21 cellular contexts compared by ENCODE assay signal in genomic region chr2:136217990-136218389, GRCh38.
DNase-seq lines count a peak whose midpoint lies in the region; ATAC-seq and TF ChIP-seq lines count a peak whose summit lies in the region.
"Had no signal": no experiment of that assay in that cellular context is flagged by ENCODE, and none has a peak within 500 bp of the region (broad histone marks: within the 10 kb centered on the region; RNA-seq: fewer than 3 reads in every experiment).

No MANE protein-coding gene starts in this region.

- no peak for TF ChIP-seq CTCF in natural killer cell (IDR thresholded peaks at IDR 0.05)
- no peak for TF ChIP-seq CTCF in prostate gland (IDR thresholded peaks at IDR 0.05)
- no peak for TF ChIP-seq CTCF in type B pancreatic cell (conservative IDR thresholded peaks at IDR 0.05)

- no peak overlapping the region for H3K4me3 Mint-ChIP-seq in natural killer cell
- H3K4me3 Mint-ChIP-seq in type B pancreatic cell = no peak overlapping the region

- no peaks in the 10 kb centered on the region for H3K27me3 ChIP-seq in prostate gland (replicated peaks; ENCODE audit: insufficient read depth)
- H3K27me3 ChIP-seq: adrenal gland, breast epithelium, tibial nerve had no signal

- H3K4me3 ChIP-seq in prostate gland = no peak overlapping the region
- H3K4me3 ChIP-seq: adrenal gland, breast epithelium, lung, tibial nerve had no signal

- DNase-seq in left kidney (ENCODE audit: low read depth, low spot score) = peak; percentile 23
- DNase-seq in NCI-H2107 (lab: John Stamatoyannopoulos, UW) = no peak
- no peak for DNase-seq in natural killer cell
- DNase-seq in prostate gland (ENCODE audit: low spot score) = no peak
- no peak for DNase-seq in type B pancreatic cell (ENCODE audit: extremely low spot score, unreplicated experiment)
- DNase-seq: activated CD4-positive, alpha-beta T cell treated with anti-CD3 and anti-CD28 coated beads, Interleukin-2, amount 50 U/mL, for 48 hours; activated gamma-delta T cell treated with Interleukin-2 at 50 U/mL for 16 hours; COR-L47; GOT3; NCI-H1105 treated with DMSO at 0.1 percent for 48 hours; NCI-H526 had no signal

- intact Hi-C loops in natural killer cell (cut with micrococcal nuclease) (no loop called here), prostate gland (cut with DNase I) (no loop called here)

- no peaks in the 10 kb centered on the region for H3K9me3 ChIP-seq in prostate gland
- H3K9me3 ChIP-seq: adrenal gland, breast epithelium, tibial nerve had no signal

- H3K27ac ChIP-seq in prostate gland = no peak overlapping the region
- H3K27ac ChIP-seq: breast epithelium, tibial nerve, VCaP had no signal

- WGBS in prostate gland = 81% methylated on average over 3 of the region's 3 CpGs

- peaks cover 10 to 20% of the 10 kb centered on the region in 2 donors for H3K27me3 Mint-ChIP-seq in natural killer cell (ENCODE audit: low read depth in 2 of 2)
- H3K27me3 Mint-ChIP-seq in type B pancreatic cell = peaks cover 47% of the 10 kb centered on the region

- H3K36me3 Mint-ChIP-seq in natural killer cell (no peaks in the 10 kb centered on the region), type B pancreatic cell (no peaks in the 10 kb centered on the region)

- H3K4me1 Mint-ChIP-seq in natural killer cell (peaks cover 14 to 18% of the 10 kb centered on the region in 2 donors), type B pancreatic cell (ENCODE audit: unreplicated experiment) (peaks cover 31% of the 10 kb centered on the region)

- TF ChIP-seq POLR2A in prostate gland (IDR thresholded peaks at IDR 0.05) = no peak

- no peaks in the 10 kb centered on the region for H3K36me3 ChIP-seq in prostate gland
- H3K36me3 ChIP-seq: adrenal gland, breast epithelium, tibial nerve had no signal

- H3K4me1 ChIP-seq in prostate gland (replicated peaks) = no peaks in the 10 kb centered on the region
- H3K4me1 ChIP-seq: breast epithelium, tibial nerve had no signal

- H3K9me3 Mint-ChIP-seq in natural killer cell (no peaks in the 10 kb centered on the region), type B pancreatic cell (peaks cover 5% of the 10 kb centered on the region)

- peak; percentile 73 for ATAC-seq in GM18502 (IDR thresholded peaks at IDR 0.05; ENCODE audit: poor library complexity, unreplicated experiment)
- ATAC-seq in GM21390 (IDR thresholded peaks at IDR 0.05; ENCODE audit: unreplicated experiment) = peak; percentile 41
- peak; percentile 34 for ATAC-seq in HG03280 (IDR thresholded peaks at IDR 0.05; ENCODE audit: unreplicated experiment)
- ATAC-seq in natural killer cell = no peak
- ATAC-seq: Right ventricle myocardium inferior, sciatic nerve had no signal

- no peak overlapping the region for H3K27ac Mint-ChIP-seq in natural killer cell
- H3K27ac Mint-ChIP-seq in type B pancreatic cell = no peak overlapping the region

Comparison
In these comparisons a context has a peak if more than half of its experiments do, and no peak if none do; other contexts are left out.
1. ATAC-seq: peak in GM18502 (single experiment), GM21390 (single experiment) and HG03280 (single experiment); none in natural killer cell (0 of 3).